In the genomic region with DNA sequence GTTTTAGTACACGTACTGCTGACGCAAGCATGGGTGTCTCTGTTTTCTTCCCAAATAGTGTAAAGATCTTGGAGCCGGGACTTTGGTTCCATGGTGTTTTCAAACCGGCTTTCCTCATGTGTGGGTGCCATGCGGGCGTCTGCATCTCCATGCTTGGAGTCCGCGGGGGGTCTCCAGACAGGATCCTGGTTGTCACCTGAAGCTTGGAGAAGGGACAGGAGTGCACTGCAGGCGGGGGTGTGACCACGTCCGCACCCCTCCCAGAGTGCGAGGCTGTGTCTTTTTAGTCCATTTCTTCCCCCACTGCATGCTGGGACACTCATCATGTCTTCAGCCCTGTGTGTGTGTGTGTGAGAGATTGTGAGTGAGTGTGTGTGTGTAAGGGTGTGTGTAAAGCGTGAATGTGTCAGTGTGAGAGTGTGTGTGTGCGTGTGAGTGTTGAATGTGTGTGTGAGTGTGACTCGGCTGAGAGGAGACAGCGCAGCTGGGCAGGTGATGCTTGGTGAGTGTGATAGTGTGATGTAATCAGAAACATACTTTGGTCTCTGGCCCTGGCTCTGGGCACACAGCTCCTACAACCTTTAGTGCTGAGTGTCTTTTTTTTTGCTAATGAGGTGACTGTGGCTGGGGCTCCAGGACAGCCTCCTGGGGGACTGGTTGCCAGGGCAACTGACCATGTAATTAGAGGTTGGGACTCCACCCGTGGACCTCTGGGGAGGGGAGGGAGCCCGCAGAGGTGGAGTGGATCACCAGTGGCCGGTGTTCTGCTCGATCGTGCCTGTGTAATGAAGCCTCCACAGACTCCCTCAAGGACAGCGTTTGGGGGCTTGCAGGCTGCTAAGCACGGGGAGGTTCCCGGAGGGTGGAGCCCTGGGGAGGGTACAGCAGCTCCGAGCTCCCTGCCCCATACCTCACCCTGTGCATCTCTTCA, we compare ENCODE assay signal across 17 cellular contexts. TPM values are rescaled to one million over a fixed set of nuclear protein-coding genes. Genes with fewer than 3 reads are reported as not detected.
DNase-seq lines count a peak whose midpoint lies in the region; ATAC-seq, FAIRE-seq and TF ChIP-seq lines count a peak whose summit lies in the region.
"Had no signal": no experiment of that assay in that cellular context is flagged by ENCODE, and none has a peak within 500 bp of the region (broad histone marks: within the 10 kb centered on the region; RNA-seq: fewer than 3 reads in every experiment).

No MANE protein-coding gene starts in this region.

- POLR2A ChIA-PET in activated CD4-positive, alpha-beta T cell treated with anti-CD3 and anti-CD28 coated beads for 36 hours (lab: Charles Lee): interaction anchor here (1.0 kb wide), 1 partner anchor 60 kb away, joined by 3 read pairs; no protein-coding TSS in a partner anchor
- POLR2A ChIA-PET in K562 (lab: Yijun Ruan, JAX): interaction anchor here (0.9 to 1.5 kb wide), 4 partner anchors 12 to 112 kb away, joined by 3 to 5 read pairs (median 4); no protein-coding TSS in a partner anchor

- H3K9me3 ChIP-seq in K562 (replicated peaks; ENCODE audit: control insufficient read depth, insufficient read depth, low read depth, low read length) (no peaks in the 10 kb centered on the region), parathyroid adenoma (ENCODE audit: control insufficient read depth, low read length) (no peaks in the 10 kb centered on the region)
- H3K9me3 ChIP-seq: esophagus squamous epithelium had no signal

- no TSS peak for BruUV-seq in K562 (replicated peaks; lab: Mats Ljungman, UMichigan)

- no peaks in the 10 kb centered on the region for H4K20me1 ChIP-seq in K562 (replicated peaks; ENCODE audit: control insufficient read depth, insufficient read depth, low read length)

- peaks cover 92% of the 10 kb centered on the region for H3K79me2 ChIP-seq in K562 (ENCODE audit: control insufficient read depth, insufficient read depth, low read length)
- H3K79me2 ChIP-seq in parathyroid adenoma: peaks cover 50% of the 10 kb centered on the region

- H2AFZ ChIP-seq in K562 (ENCODE audit: low read depth, low read length) (no peak overlapping the region), parathyroid adenoma (no peak overlapping the region)
- H2AFZ ChIP-seq: PC-9 had no signal

- peak overlapping the region; percentile 40 for H3K27ac Mint-ChIP-seq in activated CD4-positive, alpha-beta T cell treated with anti-CD3 and anti-CD28 coated beads for 36 hours

- TF ChIP-seq CTCF in K562 (IDR thresholded peaks at IDR 0.05 in 2 of 3, conservative IDR thresholded peaks at IDR 0.05 in 1 of 3; ENCODE audit: insufficient read depth in 2 of 3, low read depth in 1 of 3, low read length in 3 of 3) (no peak), parathyroid adenoma (IDR thresholded peaks at IDR 0.05) (no peak)

- WGBS in K562 (ENCODE audit: insufficient coverage, low coverage, missing lambda C conversion rate): 79% methylated on average over 23 of the region's 25 CpGs

- peaks cover 5% of the 10 kb centered on the region for H3K9me1 ChIP-seq in K562 (ENCODE audit: control insufficient read depth, insufficient read depth, low read length)

- intact Hi-C loops in activated CD4-positive, alpha-beta T cell treated with anti-CD3 and anti-CD28 coated beads for 36 hours (cut with DNase I, micrococcal nuclease): loop anchor here (2.0 to 5.0 kb wide), 4 partner anchors 42 to 108 kb away; no protein-coding TSS in a partner anchor
- intact Hi-C loops in K562 (cut with micrococcal nuclease): no loop called here

- H3K9me3 Mint-ChIP-seq in activated CD4-positive, alpha-beta T cell treated with anti-CD3 and anti-CD28 coated beads for 36 hours (ENCODE audit: low read depth): no peaks in the 10 kb centered on the region

- H3K4me1 ChIP-seq in K562 (replicated peaks in 1 of 2; ENCODE audit: control insufficient read depth in 2 of 2, insufficient read depth in 2 of 2, low read length in 2 of 2) (peaks cover 42 to 71% of the 10 kb centered on the region in 2 experiments), parathyroid adenoma (peaks cover 25% of the 10 kb centered on the region)

- H3K27me3 Mint-ChIP-seq in activated CD4-positive, alpha-beta T cell treated with anti-CD3 and anti-CD28 coated beads for 36 hours: no peaks in the 10 kb centered on the region

- no peak for TF ChIP-seq EP300 in K562 (IDR thresholded peaks at IDR 0.05; ENCODE audit: low read length)

- H3K4me1 Mint-ChIP-seq in activated CD4-positive, alpha-beta T cell treated with anti-CD3 and anti-CD28 coated beads for 36 hours: peaks cover 69% of the 10 kb centered on the region

- CTCF ChIA-PET in activated CD4-positive, alpha-beta T cell treated with anti-CD3 and anti-CD28 coated beads for 36 hours (lab: Charles Lee): interaction anchor here (1.6 kb wide), 1 partner anchor 12 kb away, joined by 4 read pairs; no protein-coding TSS in a partner anchor
- CTCF ChIA-PET in K562 (lab: Yijun Ruan, JAX; ENCODE audit: low intra/inter-chr PET ratio): no interaction called here

- no peak for ATAC-seq in activated CD4-positive, alpha-beta T cell treated with anti-CD3 and anti-CD28 coated beads for 36 hours
- ATAC-seq in GM21529 (IDR thresholded peaks at IDR 0.05; ENCODE audit: unreplicated experiment) (peak; percentile 43), K562 (no peak), HG03175 (IDR thresholded peaks at IDR 0.05; ENCODE audit: unreplicated experiment) (no peak)

- H3K9ac ChIP-seq in K562 (ENCODE audit: insufficient read depth in 1 of 2, low read depth in 2 of 2, low read length in 2 of 2) (peak overlapping the region in 1 of 2 experiments; percentile 33; a peak in 2 of 4 replicates), parathyroid adenoma (no peak overlapping the region)

- no peak overlapping the region for H3K4me3 Mint-ChIP-seq in activated CD4-positive, alpha-beta T cell treated with anti-CD3 and anti-CD28 coated beads for 36 hours

- TF ChIP-seq POLR2A in K562 (conservative IDR thresholded peaks at IDR 0.05): no peak

- H3K4me3 ChIP-seq in K562 (no peak overlapping the region), parathyroid adenoma (ENCODE audit: low read depth, low read length) (peak overlapping the region; percentile 37)
- H3K4me3 ChIP-seq: esophagus squamous epithelium, PC-9 had no signal

- H3K36me3 ChIP-seq in K562 (ENCODE audit: control insufficient read depth, insufficient read depth, low read length) (peaks cover 13% of the 10 kb centered on the region; the same call in 2 of the 3 replicates), parathyroid adenoma (ENCODE audit: control insufficient read depth, insufficient read depth, low read length) (no peaks in the 10 kb centered on the region)

- H3K27ac ChIP-seq in K562 (ENCODE audit: extremely low read depth, low read depth, low read length) (no peak overlapping the region; the same call in 2 of the 3 replicates), parathyroid adenoma (peak overlapping the region; percentile 65)
- H3K27ac ChIP-seq: esophagus squamous epithelium, PC-9 had no signal

- FAIRE-seq in K562 (lab: Jason Lieb, UNC): peak; percentile 35
- FAIRE-seq: colon had no signal

- H3K36me3 Mint-ChIP-seq in activated CD4-positive, alpha-beta T cell treated with anti-CD3 and anti-CD28 coated beads for 36 hours (ENCODE audit: low read depth): peaks cover 22% of the 10 kb centered on the region

- TF ChIP-seq RAD21 in K562 (CRISPR knock-in tag; conservative IDR thresholded peaks at IDR 0.05 in 1 of 2, IDR thresholded peaks at IDR 0.05 in 1 of 2): no peak

- H3K4me2 ChIP-seq in K562 (ENCODE audit: insufficient read depth, low read length): no peak overlapping the region
- H3K4me2 ChIP-seq in parathyroid adenoma (ENCODE audit: low read length): peak overlapping the region; percentile 59
- H3K4me2 ChIP-seq: PC-9 had no signal

- in situ Hi-C loops in K562 (cut with MboI): no loop called here

- DNase-seq in activated CD4-positive, alpha-beta T cell treated with anti-CD3 and anti-CD28 coated beads for 36 hours: no peak
- DNase-seq in activated CD4-positive, alpha-beta T cell treated with anti-CD3 and anti-CD28 coated beads, Interleukin-2, amount 50 U/mL, for 1 hour: no peak
- DNase-seq in K562 (ENCODE audit: extremely low read depth in 1 of 4, low spot score in 3 of 4): no peak
- no peak for DNase-seq in NCI-H128 (lab: John Stamatoyannopoulos, UW; ENCODE audit: unreplicated experiment)
- DNase-seq in NCI-H524 treated with DMSO at 0.1 percent for 48 hours (lab: John Stamatoyannopoulos, UW): no peak
- DNase-seq: activated CD4-positive, alpha-beta T cell treated with anti-CD3 and anti-CD28 coated beads, Interleukin-2, amount 50 U/mL, for 48 hours; activated naive CD4-positive, alpha-beta T cell treated with Interleukin-2 at 50 U/mL for 16 hours; esophagus squamous epithelium; GDM1; mammary epithelial cell; NCI-H2171 treated with DMSO at 0.1 percent for 48 hours; PC-9; T-helper 1 cell had no signal

- H3K27me3 ChIP-seq in K562 (ENCODE audit: control insufficient read depth in 2 of 2, insufficient read depth in 2 of 2, low read length in 2 of 2) (no peaks in the 10 kb centered on the region), parathyroid adenoma (ENCODE audit: control insufficient read depth, insufficient read depth, low read length) (no peaks in the 10 kb centered on the region)
- H3K27me3 ChIP-seq: esophagus squamous epithelium had no signal

TF ChIP-seq in K562, 482 proteins besides CTCF, POLR2A, EP300 and RAD21 (continues in another document):
- TF ChIP-seq HDAC1 (IDR thresholded peaks at IDR 0.05) (peak in 1 of 2 experiments; percentile 70; a peak in 2 of 4 replicates), SUPT5H (IDR thresholded peaks at IDR 0.05) (0 out of 2 replicates have a peak, but pooled peaks have one; percentile 24)

RNA-seq across cellular contexts. Expression of a gene that starts 55.1 kb away (rescaled TPM):
- 10 to 100 TPM; 73.5 to 90.7 TPM for total RNA-seq in activated CD4-positive, alpha-beta T cell treated with anti-CD3 and anti-CD28 coated beads for 36 hours
- 91.3 and 152 TPM in 2 replicates for total RNA-seq in K562 (2011; cell fraction: chromatin; rRNA removed; ENCODE audit: low replicate concordance)
- total RNA-seq in K562 (2011; cell fraction: nucleolus; rRNA removed): 92.9 and 103 TPM in 2 replicates
- 104 and 106 TPM in 2 replicates for total RNA-seq in K562 (2011; cell fraction: nucleoplasm; rRNA removed)
- total RNA-seq in K562 (2014; rRNA removed): 41.3 and 50.4 TPM in 2 replicates
- total RNA-seq in K562 (2014; rRNA removed; fragmentation: Illumina TruSeq; extraction: Trizol): 27.3 and 28.6 TPM in 2 replicates
- total RNA-seq in K562 (2015; rRNA removed; fragmentation: Illumina TruSeq; extraction: Trizol): 33.7 and 35.7 TPM in 2 replicates
- total RNA-seq in K562 (2021): 88.4 and 90.1 TPM in 2 replicates
- polyA plus RNA-seq in K562 (2011; rRNA removed): 48.3 and 63.4 TPM in 2 replicates
- polyA plus RNA-seq in K562 (2011; cell fraction: cytosol; rRNA removed): 66.5 and 76.4 TPM in 2 replicates
- 70.1 and 87.0 TPM in 2 replicates for polyA plus RNA-seq in K562 (2011; cell fraction: nucleus; rRNA removed)
- polyA plus RNA-seq in K562 (2012): 42.6 and 65.7 TPM in 2 replicates
- 33.2 and 48.4 TPM in 2 replicates for polyA plus RNA-seq in K562 (2014; fragmentation: Illumina TruSeq; extraction: Trizol)
- 1 to 10 TPM; 1.5 TPM for polyA plus RNA-seq in K562 (2014; fragmentation: Nextera tagmentation; extraction: Ambion mirVana)
- 46.6 and 50.1 TPM in 2 replicates for polyA plus RNA-seq in K562 (2014; rRNA removed)
- polyA minus RNA-seq in K562 (2011; rRNA and poly(A)+ RNA removed): 40.0 and 57.0 TPM in 2 replicates
- 48.7 and 66.4 TPM in 2 replicates for polyA minus RNA-seq in K562 (2011; cell fraction: cytosol; rRNA and poly(A)+ RNA removed)
- polyA minus RNA-seq in K562 (2011; cell fraction: nucleus; rRNA and poly(A)+ RNA removed): 26.1 and 32.4 TPM in 2 replicates
